In the genomic region with DNA sequence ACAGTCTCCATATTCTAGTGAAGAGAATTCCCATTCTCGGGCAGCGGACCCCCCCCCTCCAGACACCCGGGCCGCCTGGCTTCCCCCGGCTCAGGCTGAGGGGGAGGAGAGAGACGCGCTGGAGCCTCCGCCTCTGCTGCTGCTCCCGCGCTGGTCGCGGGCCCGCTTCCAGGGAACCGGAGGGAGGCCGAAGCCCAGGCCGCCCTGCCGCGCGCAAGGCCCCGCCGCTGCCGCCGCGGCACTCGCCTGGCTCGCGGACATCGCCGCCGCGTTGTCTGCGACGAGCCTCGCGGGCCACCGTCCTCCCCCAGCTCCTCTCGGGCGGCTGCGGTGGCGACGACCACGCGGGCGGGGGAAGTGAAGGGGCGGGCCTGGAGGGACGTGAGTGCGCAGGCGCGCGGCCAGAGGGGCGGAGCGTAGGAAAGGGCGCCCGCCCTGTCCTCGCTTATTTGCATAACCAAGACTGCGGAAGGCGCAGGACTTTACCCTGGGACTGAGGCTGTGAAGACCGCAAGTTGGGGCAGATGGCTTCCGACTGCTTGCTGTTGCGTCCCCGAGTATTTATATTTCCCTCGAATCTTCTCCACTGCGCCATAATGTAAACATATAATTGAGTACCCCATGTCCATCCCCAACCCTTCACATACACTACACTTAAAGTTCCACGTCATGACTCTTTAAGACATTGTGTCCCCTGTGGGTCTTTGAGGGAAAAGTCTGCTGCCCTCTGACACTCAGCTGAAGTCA, we compare ENCODE assay signal across 1 cellular context.
TF ChIP-seq lines count a peak whose summit lies in the region.

A gene with protein sequence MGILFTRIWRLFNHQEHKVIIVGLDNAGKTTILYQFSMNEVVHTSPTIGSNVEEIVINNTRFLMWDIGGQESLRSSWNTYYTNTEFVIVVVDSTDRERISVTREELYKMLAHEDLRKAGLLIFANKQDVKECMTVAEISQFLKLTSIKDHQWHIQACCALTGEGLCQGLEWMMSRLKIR (minus strand): TSS at position 279 of the 747 bp plus-strand sequence. CDS start 245 bp downstream, at position 34.

TF ChIP-seq in K562, 482 proteins besides CTCF, POLR2A, EP300 and RAD21 (continued from another document and continues in another):
- TF ChIP-seq, protein P1, sequence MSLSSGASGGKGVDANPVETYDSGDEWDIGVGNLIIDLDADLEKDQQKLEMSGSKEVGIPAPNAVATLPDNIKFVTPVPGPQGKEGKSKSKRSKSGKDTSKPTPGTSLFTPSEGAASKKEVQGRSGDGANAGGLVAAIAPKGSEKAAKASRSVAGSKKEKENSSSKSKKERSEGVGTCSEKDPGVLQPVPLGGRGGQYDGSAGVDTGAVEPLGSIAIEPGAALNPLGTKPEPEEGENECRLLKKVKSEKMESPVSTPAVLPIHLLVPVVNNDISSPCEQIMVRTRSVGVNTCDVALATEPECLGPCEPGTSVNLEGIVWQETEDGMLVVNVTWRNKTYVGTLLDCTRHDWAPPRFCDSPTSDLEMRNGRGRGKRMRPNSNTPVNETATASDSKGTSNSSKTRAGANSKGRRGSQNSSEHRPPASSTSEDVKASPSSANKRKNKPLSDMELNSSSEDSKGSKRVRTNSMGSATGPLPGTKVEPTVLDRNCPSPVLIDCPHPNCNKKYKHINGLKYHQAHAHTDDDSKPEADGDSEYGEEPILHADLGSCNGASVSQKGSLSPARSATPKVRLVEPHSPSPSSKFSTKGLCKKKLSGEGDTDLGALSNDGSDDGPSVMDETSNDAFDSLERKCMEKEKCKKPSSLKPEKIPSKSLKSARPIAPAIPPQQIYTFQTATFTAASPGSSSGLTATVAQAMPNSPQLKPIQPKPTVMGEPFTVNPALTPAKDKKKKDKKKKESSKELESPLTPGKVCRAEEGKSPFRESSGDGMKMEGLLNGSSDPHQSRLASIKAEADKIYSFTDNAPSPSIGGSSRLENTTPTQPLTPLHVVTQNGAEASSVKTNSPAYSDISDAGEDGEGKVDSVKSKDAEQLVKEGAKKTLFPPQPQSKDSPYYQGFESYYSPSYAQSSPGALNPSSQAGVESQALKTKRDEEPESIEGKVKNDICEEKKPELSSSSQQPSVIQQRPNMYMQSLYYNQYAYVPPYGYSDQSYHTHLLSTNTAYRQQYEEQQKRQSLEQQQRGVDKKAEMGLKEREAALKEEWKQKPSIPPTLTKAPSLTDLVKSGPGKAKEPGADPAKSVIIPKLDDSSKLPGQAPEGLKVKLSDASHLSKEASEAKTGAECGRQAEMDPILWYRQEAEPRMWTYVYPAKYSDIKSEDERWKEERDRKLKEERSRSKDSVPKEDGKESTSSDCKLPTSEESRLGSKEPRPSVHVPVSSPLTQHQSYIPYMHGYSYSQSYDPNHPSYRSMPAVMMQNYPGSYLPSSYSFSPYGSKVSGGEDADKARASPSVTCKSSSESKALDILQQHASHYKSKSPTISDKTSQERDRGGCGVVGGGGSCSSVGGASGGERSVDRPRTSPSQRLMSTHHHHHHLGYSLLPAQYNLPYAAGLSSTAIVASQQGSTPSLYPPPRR (CRISPR knock-in tag; IDR thresholded peaks at IDR 0.05; ENCODE audit: borderline replicate concordance) = no peak
- TF ChIP-seq, protein P2, sequence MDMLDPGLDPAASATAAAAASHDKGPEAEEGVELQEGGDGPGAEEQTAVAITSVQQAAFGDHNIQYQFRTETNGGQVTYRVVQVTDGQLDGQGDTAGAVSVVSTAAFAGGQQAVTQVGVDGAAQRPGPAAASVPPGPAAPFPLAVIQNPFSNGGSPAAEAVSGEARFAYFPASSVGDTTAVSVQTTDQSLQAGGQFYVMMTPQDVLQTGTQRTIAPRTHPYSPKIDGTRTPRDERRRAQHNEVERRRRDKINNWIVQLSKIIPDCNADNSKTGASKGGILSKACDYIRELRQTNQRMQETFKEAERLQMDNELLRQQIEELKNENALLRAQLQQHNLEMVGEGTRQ (CRISPR knock-in tag; IDR thresholded peaks at IDR 0.05) = no peak
- no peak for TF ChIP-seq ZNF436 (CRISPR knock-in tag; IDR thresholded peaks at IDR 0.05)
- no peak for TF ChIP-seq HNRNPK (IDR thresholded peaks at IDR 0.05; ENCODE audit: low read depth, low read length, poor library complexity, severe bottlenecking)
- TF ChIP-seq E2F3 (CRISPR knock-in tag; IDR thresholded peaks at IDR 0.05) = peak; percentile 75
- peak; percentile 31; the same call in 1 of the 2 replicates for TF ChIP-seq SOX6 (IDR thresholded peaks at IDR 0.05)
- TF ChIP-seq NCOA1 (IDR thresholded peaks at IDR 0.05; ENCODE audit: low read depth) = 0 out of 2 replicates have a peak, but pooled peaks have one; percentile 70
- no peak for TF ChIP-seq SNRNP70 (optimal IDR thresholded peaks at IDR 0.05; ENCODE audit: low read depth, low read length)
- peak; percentile 74 for TF ChIP-seq BRD9 (IDR thresholded peaks at IDR 0.05; ENCODE audit: low read depth, partially characterized antibody)
- TF ChIP-seq, protein P3, sequence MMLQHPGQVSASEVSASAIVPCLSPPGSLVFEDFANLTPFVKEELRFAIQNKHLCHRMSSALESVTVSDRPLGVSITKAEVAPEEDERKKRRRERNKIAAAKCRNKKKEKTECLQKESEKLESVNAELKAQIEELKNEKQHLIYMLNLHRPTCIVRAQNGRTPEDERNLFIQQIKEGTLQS (IDR thresholded peaks at IDR 0.05) = peak; percentile 12; the same call in 1 of the 2 replicates
- TF ChIP-seq, protein P3 (CRISPR knock-in tag; conservative IDR thresholded peaks at IDR 0.05) = 0 out of 2 replicates have a peak, but pooled peaks have one; percentile 17
- TF ChIP-seq, protein P4, sequence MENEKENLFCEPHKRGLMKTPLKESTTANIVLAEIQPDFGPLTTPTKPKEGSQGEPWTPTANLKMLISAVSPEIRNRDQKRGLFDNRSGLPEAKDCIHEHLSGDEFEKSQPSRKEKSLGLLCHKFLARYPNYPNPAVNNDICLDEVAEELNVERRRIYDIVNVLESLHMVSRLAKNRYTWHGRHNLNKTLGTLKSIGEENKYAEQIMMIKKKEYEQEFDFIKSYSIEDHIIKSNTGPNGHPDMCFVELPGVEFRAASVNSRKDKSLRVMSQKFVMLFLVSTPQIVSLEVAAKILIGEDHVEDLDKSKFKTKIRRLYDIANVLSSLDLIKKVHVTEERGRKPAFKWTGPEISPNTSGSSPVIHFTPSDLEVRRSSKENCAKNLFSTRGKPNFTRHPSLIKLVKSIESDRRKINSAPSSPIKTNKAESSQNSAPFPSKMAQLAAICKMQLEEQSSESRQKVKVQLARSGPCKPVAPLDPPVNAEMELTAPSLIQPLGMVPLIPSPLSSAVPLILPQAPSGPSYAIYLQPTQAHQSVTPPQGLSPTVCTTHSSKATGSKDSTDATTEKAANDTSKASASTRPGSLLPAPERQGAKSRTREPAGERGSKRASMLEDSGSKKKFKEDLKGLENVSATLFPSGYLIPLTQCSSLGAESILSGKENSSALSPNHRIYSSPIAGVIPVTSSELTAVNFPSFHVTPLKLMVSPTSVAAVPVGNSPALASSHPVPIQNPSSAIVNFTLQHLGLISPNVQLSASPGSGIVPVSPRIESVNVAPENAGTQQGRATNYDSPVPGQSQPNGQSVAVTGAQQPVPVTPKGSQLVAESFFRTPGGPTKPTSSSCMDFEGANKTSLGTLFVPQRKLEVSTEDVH (IDR thresholded peaks at IDR 0.05; ENCODE audit: low read depth, partially characterized antibody) = no peak
- TF ChIP-seq, protein P5, sequence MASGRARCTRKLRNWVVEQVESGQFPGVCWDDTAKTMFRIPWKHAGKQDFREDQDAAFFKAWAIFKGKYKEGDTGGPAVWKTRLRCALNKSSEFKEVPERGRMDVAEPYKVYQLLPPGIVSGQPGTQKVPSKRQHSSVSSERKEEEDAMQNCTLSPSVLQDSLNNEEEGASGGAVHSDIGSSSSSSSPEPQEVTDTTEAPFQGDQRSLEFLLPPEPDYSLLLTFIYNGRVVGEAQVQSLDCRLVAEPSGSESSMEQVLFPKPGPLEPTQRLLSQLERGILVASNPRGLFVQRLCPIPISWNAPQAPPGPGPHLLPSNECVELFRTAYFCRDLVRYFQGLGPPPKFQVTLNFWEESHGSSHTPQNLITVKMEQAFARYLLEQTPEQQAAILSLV (tag; IDR thresholded peaks at IDR 0.05) = no peak
- TF ChIP-seq BRD4 (IDR thresholded peaks at IDR 0.05) = peak; percentile 75; the same call in 1 of the 2 replicates
- 0 out of 2 replicates have a peak, but pooled peaks have one; percentile 26 for TF ChIP-seq RFX5 (IDR thresholded peaks at IDR 0.05; ENCODE audit: low read depth, low read length)
- TF ChIP-seq, protein P6, sequence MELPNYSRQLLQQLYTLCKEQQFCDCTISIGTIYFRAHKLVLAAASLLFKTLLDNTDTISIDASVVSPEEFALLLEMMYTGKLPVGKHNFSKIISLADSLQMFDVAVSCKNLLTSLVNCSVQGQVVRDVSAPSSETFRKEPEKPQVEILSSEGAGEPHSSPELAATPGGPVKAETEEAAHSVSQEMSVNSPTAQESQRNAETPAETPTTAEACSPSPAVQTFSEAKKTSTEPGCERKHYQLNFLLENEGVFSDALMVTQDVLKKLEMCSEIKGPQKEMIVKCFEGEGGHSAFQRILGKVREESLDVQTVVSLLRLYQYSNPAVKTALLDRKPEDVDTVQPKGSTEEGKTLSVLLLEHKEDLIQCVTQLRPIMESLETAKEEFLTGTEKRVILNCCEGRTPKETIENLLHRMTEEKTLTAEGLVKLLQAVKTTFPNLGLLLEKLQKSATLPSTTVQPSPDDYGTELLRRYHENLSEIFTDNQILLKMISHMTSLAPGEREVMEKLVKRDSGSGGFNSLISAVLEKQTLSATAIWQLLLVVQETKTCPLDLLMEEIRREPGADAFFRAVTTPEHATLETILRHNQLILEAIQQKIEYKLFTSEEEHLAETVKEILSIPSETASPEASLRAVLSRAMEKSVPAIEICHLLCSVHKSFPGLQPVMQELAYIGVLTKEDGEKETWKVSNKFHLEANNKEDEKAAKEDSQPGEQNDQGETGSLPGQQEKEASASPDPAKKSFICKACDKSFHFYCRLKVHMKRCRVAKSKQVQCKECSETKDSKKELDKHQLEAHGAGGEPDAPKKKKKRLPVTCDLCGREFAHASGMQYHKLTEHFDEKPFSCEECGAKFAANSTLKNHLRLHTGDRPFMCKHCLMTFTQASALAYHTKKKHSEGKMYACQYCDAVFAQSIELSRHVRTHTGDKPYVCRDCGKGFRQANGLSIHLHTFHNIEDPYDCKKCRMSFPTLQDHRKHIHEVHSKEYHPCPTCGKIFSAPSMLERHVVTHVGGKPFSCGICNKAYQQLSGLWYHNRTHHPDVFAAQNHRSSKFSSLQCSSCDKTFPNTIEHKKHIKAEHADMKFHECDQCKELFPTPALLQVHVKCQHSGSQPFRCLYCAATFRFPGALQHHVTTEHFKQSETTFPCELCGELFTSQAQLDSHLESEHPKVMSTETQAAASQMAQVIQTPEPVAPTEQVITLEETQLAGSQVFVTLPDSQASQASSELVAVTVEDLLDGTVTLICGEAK (IDR thresholded peaks at IDR 0.05) = peak; percentile 39; the same call in 1 of the 2 replicates
- TF ChIP-seq, protein P6 (CRISPR knock-in tag; IDR thresholded peaks at IDR 0.05) = no peak
- no peak; a peak in 1 of 4 replicates for TF ChIP-seq SRF (CRISPR knock-in tag; IDR thresholded peaks at IDR 0.05)
- TF ChIP-seq CEBPG (CRISPR knock-in tag; IDR thresholded peaks at IDR 0.05) = no peak
- TF ChIP-seq CEBPG (tag; conservative IDR thresholded peaks at IDR 0.05 in 1 of 2, IDR thresholded peaks at IDR 0.05 in 1 of 2) = 0 out of 4 replicates have a peak, but pooled peaks of 1 of the 2 experiments have one; percentile 11
- peak in 1 of 2 experiments; percentile 57; a peak in 1 of 4 replicates for TF ChIP-seq TBL1XR1 (IDR thresholded peaks at IDR 0.05; ENCODE audit: low read length in 2 of 2)
- TF ChIP-seq, protein P7, sequence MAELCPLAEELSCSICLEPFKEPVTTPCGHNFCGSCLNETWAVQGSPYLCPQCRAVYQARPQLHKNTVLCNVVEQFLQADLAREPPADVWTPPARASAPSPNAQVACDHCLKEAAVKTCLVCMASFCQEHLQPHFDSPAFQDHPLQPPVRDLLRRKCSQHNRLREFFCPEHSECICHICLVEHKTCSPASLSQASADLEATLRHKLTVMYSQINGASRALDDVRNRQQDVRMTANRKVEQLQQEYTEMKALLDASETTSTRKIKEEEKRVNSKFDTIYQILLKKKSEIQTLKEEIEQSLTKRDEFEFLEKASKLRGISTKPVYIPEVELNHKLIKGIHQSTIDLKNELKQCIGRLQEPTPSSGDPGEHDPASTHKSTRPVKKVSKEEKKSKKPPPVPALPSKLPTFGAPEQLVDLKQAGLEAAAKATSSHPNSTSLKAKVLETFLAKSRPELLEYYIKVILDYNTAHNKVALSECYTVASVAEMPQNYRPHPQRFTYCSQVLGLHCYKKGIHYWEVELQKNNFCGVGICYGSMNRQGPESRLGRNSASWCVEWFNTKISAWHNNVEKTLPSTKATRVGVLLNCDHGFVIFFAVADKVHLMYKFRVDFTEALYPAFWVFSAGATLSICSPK (IDR thresholded peaks at IDR 0.05; ENCODE audit: borderline replicate concordance) = no peak
- TF ChIP-seq ELF4 (CRISPR knock-in tag; IDR thresholded peaks at IDR 0.05) = peak; percentile 82; the same call in 1 of the 2 replicates
- no peak for TF ChIP-seq ZNF431 (CRISPR knock-in tag; IDR thresholded peaks at IDR 0.05)
